8 cellular contexts compared by ENCODE assay signal in the genomic region with DNA sequence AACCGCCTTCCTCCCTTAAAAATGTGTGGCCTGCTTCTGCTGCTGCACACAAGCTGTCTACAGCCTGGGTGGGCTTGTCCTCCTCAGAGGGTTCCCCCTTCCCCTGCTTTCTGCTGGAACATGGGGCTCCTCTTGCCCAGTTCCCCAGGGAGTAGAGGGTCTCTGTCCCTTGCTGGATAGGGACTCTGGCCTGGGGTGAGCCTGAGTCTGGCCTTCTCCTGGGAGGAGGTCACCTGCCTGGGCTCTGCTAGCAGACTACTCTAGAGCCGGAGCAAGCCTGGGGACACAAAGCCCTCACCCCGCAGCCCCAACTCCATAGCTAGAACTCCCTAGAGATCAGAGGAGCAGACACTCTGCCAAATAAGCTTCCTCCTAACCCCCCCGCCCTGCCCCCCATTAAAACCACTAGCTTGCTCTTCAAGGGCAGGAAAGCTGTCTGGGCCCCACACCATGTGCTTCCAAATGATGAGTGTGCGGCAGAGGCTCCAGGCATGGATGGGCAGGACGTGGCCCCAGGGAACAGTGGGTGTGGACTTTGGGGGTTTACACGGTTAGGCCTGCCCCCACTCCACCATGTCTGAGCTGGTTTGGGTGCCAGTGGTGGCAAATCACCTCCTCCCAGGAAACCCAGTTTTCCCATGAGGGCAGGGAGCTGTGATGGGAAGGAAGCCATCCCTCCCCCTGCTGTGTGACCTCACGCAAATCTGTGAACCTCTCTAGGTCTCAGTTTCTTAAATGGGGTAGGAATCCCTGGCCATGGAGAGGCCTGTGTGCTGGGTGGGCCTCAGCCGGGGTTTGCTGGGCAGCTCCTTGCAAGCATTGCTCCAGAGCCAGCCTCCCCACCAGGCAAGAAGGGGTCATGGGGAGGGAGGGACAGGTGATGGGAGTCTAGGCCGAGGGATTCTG. TPM values are rescaled to one million over a fixed set of nuclear protein-coding genes. Genes with fewer than 3 reads are reported as not detected.
DNase-seq lines count a peak whose midpoint lies in the region; ATAC-seq and TF ChIP-seq lines count a peak whose summit lies in the region.

No MANE protein-coding gene starts in this region.

- peak; percentile 45 for DNase-seq in activated gamma-delta T cell treated with Interleukin-2 at 50 U/mL for 16 hours
- DNase-seq in activated gamma-delta T cell (lab: John Stamatoyannopoulos, UW) = no peak
- no peak for DNase-seq in esophagus squamous epithelium (lab: John Stamatoyannopoulos, UW)
- no peak for DNase-seq in thoracic aorta (ENCODE audit: low spot score)
- DNase-seq in GM13976 (ENCODE audit: low spot score) = no peak
- no peak for DNase-seq in DMS53 treated with DMSO at 0.1 percent for 48 hours (lab: John Stamatoyannopoulos, UW; ENCODE audit: unreplicated experiment)

- H3K36me3 ChIP-seq in esophagus squamous epithelium (peaks cover 0 to 5% (median 0%) of the 10 kb centered on the region in 3 donors), thoracic aorta (no peaks in the 10 kb centered on the region)

- in situ Hi-C loops in GM13976 (cut with MboI; ENCODE audit: low sequenced_read_pairs, unreplicated experiment) = no loop called here

- intact Hi-C loops in esophagus squamous epithelium (cut with DNase I) = no loop called here

- H3K4me3 ChIP-seq in esophagus squamous epithelium (no peak overlapping the region), thoracic aorta (no peak overlapping the region)

- ATAC-seq in SK-N-SH treated with all-trans-retinoic acid at 6 μM for 48 hours (peak; percentile 22), thoracic aorta (ENCODE audit: insufficient number of reproducible peaks, low FRiP score, low read depth) (peak; percentile 14), GM18519 (IDR thresholded peaks at IDR 0.05; ENCODE audit: low FRiP score, unreplicated experiment) (no peak)

- H3K27ac ChIP-seq in esophagus squamous epithelium (peak overlapping the region in 3 of 4 donors; percentile 51 to 83 (median 60)), thoracic aorta (peak overlapping the region in 1 of 2 donors; percentile 54)

- no peak for TF ChIP-seq POLR2A in esophagus squamous epithelium (IDR thresholded peaks at IDR 0.05)

- WGBS in esophagus squamous epithelium, 2 donors = 50% methylated on average over 3 of the region's 10 CpGs; no CpG with 5 or more reads in 1 of the 2 donors

- H3K27me3 ChIP-seq in esophagus squamous epithelium (no peaks in the 10 kb centered on the region), thoracic aorta (replicated peaks; ENCODE audit: insufficient read depth) (no peaks in the 10 kb centered on the region)

- no peaks in the 10 kb centered on the region for H3K9me3 ChIP-seq in esophagus squamous epithelium
- H3K9me3 ChIP-seq in thoracic aorta = no peaks in the 10 kb centered on the region

- H3K4me1 ChIP-seq in esophagus squamous epithelium = peaks cover 6 to 68% (median 32%) of the 10 kb centered on the region in 3 donors
- H3K4me1 ChIP-seq in thoracic aorta (ENCODE audit: control insufficient read depth in 1 of 2, low read depth in 2 of 2) = peaks cover 15 to 40% of the 10 kb centered on the region in 2 donors

- no peak for TF ChIP-seq CTCF in esophagus squamous epithelium (IDR thresholded peaks at IDR 0.05)
- TF ChIP-seq CTCF in thoracic aorta (IDR thresholded peaks at IDR 0.05) = no peak
- TF ChIP-seq CTCF in GM13976 (IDR thresholded peaks at IDR 0.05; ENCODE audit: borderline replicate concordance, control extremely low read depth, extremely low read depth, insufficient read depth, missing control alignments) = no peak

TF ChIP-seq in SK-N-SH treated with all-trans-retinoic acid at 6 μM for 48 hours, 23 proteins besides CTCF, POLR2A, EP300 and RAD21:
- TF ChIP-seq, protein P1, sequence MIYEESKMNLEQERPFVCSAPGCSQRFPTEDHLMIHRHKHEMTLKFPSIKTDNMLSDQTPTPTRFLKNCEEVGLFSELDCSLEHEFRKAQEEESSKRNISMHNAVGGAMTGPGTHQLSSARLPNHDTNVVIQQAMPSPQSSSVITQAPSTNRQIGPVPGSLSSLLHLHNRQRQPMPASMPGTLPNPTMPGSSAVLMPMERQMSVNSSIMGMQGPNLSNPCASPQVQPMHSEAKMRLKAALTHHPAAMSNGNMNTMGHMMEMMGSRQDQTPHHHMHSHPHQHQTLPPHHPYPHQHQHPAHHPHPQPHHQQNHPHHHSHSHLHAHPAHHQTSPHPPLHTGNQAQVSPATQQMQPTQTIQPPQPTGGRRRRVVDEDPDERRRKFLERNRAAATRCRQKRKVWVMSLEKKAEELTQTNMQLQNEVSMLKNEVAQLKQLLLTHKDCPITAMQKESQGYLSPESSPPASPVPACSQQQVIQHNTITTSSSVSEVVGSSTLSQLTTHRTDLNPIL (CRISPR knock-in tag; IDR thresholded peaks at IDR 0.05; ENCODE audit: low read depth) = peak; percentile 26; the same call in 1 of the 2 replicates
- TF ChIP-seq ZNF8 (CRISPR knock-in tag; IDR thresholded peaks at IDR 0.05) (no peak), RARB (CRISPR knock-in tag; IDR thresholded peaks at IDR 0.05) (no peak)

RNA-seq across cellular contexts. Expression of a gene that starts 10.1 kb away (rescaled TPM):
- total RNA-seq in esophagus squamous epithelium (1 to 10 TPM; 1.9 to 7.6 (median 2.8) TPM), thoracic aorta (1 to 10 TPM in 1 of 2 donors, under 1 TPM in 1; 0.54 to 2.1 TPM)

RNA-seq across cellular contexts. Expression of a gene that starts 52.2 kb away (rescaled TPM):
- total RNA-seq in esophagus squamous epithelium = 100 to 1,000 TPM; 159 to 260 (median 208) TPM
- total RNA-seq in thoracic aorta = 100 to 1,000 TPM; 206 to 236 TPM
